12 cellular contexts compared by ENCODE assay signal in the genomic region with DNA sequence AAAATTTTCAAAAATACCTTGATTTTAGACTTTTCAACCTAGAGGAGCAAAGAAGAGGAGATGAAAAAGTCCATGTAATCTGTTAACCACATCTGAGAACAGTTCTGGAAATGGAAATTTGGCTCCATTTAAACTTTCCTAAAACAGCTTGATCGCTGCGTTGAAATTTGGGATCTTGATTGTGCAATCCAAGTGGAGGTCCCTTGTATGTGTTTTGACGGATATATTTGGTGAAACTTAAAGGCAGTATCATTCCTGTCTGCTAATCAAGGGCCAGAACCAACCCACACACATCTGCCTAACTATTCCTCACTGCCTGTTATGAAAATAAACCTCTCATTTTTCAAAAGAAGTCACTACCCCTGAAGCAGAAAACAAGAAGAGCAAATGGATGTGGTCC. TPM values are rescaled to one million over a fixed set of nuclear protein-coding genes. Genes with fewer than 3 reads are reported as not detected.
DNase-seq lines count a peak whose midpoint lies in the region; ATAC-seq and TF ChIP-seq lines count a peak whose summit lies in the region.
"Had no signal": no experiment of that assay in that cellular context is flagged by ENCODE, and none has a peak within 500 bp of the region (broad histone marks: within the 10 kb centered on the region; RNA-seq: fewer than 3 reads in every experiment).

No MANE protein-coding gene starts in this region.

- no peaks in the 10 kb centered on the region for H3K9me3 ChIP-seq in SJSA1 (replicated peaks)
- H3K9me3 ChIP-seq in lower lobe of right lung = no peaks in the 10 kb centered on the region

- peaks cover 70% of the 10 kb centered on the region for H3K4me1 Mint-ChIP-seq in progenitor cell of endocrine pancreas (ENCODE audit: low read depth)

- H3K27me3 Mint-ChIP-seq in progenitor cell of endocrine pancreas = no peaks in the 10 kb centered on the region

- intact Hi-C loops in lower lobe of right lung (cut with DNase I) = no loop called here

- H3K9me3 Mint-ChIP-seq in progenitor cell of endocrine pancreas (ENCODE audit: low read depth) = no peaks in the 10 kb centered on the region

- peak overlapping the region; percentile 99 for H3K27ac Mint-ChIP-seq in progenitor cell of endocrine pancreas
- H3K27ac Mint-ChIP-seq: activated CD8-positive, alpha-beta T cell treated with anti-CD3 and anti-CD28 coated beads, Interleukin-2, amount 10 ng/mL, durations not matched to agents 7 days and 5 days had no signal

- no peak for TF ChIP-seq CTCF in AG10803 (conservative IDR thresholded peaks at IDR 0.05; ENCODE audit: low read length)
- TF ChIP-seq CTCF in progenitor cell of endocrine pancreas (IDR thresholded peaks at IDR 0.05; ENCODE audit: unreplicated experiment) = no peak
- no peak for TF ChIP-seq CTCF in lower lobe of right lung (IDR thresholded peaks at IDR 0.05)

- H3K36me3 ChIP-seq in SJSA1 (peaks cover 8% of the 10 kb centered on the region), lower lobe of right lung (no peaks in the 10 kb centered on the region)

- peaks cover 64% of the 10 kb centered on the region for H3K4me1 ChIP-seq in SJSA1 (replicated peaks)
- H3K4me1 ChIP-seq in lower lobe of right lung = peaks cover 12% of the 10 kb centered on the region

- peak overlapping the region; percentile 56 for H3K4me3 Mint-ChIP-seq in progenitor cell of endocrine pancreas (ENCODE audit: low read depth)
- H3K4me3 Mint-ChIP-seq: activated CD8-positive, alpha-beta T cell treated with anti-CD3 and anti-CD28 coated beads, Interleukin-2, amount 10 ng/mL, durations not matched to agents 7 days and 5 days had no signal

- H3K27me3 ChIP-seq in SJSA1 (replicated peaks) (no peaks in the 10 kb centered on the region), lower lobe of right lung (ENCODE audit: low read depth) (no peaks in the 10 kb centered on the region)

- peaks cover 3% of the 10 kb centered on the region for H3K36me3 Mint-ChIP-seq in progenitor cell of endocrine pancreas (ENCODE audit: insufficient read depth)

- no peak for ATAC-seq in lower lobe of right lung
- ATAC-seq: activated CD8-positive, alpha-beta T cell treated with anti-CD3 and anti-CD28 coated beads, Interleukin-2, amount 10 ng/mL, durations not matched to agents 7 days and 5 days had no signal

- H3K4me3 ChIP-seq in AG10803 (ENCODE audit: low read length) (no peak overlapping the region), SJSA1 (no peak overlapping the region), lower lobe of right lung (no peak overlapping the region)
- H3K4me3 ChIP-seq: skin epidermis had no signal

- peak overlapping the region; percentile 27; the same call in 1 of the 2 replicates for H3K27ac ChIP-seq in SJSA1
- H3K27ac ChIP-seq in lower lobe of right lung = no peak overlapping the region
- H3K27ac ChIP-seq: skin epidermis had no signal

- DNase-seq in AG10803 (ENCODE audit: low read depth) (peak; percentile 63), SJSA1 (ENCODE audit: low read depth in 1 of 2, low spot score in 2 of 2) (no peak), fibroblast of peridontal ligament (ENCODE audit: extremely low read depth) (peak; percentile 87), progenitor cell of endocrine pancreas (ENCODE audit: low spot score, unreplicated experiment) (no peak), NCI-H2227 (lab: John Stamatoyannopoulos, UW; ENCODE audit: unreplicated experiment) (no peak), lower lobe of right lung (no peak), activated gamma-delta T cell treated with Interleukin-2 at 50 U/mL for 16 hours (no peak)
- no peak for DNase-seq in activated effector memory CD4-positive, alpha-beta T cell treated with Interleukin-2 at 50 U/mL for 16 hours
- DNase-seq: activated CD8-positive, alpha-beta T cell treated with anti-CD3 and anti-CD28 coated beads, Interleukin-2, amount 10 ng/mL, durations not matched to agents 7 days and 5 days; NCI-H2081; SIG-M5 had no signal

RNA-seq across cellular contexts. Expression of gene SPATS2L, which starts 46.6 kb away (rescaled TPM):
- total RNA-seq in SJSA1 (2014; rRNA removed; shearing (Covaris generic)) = 81.9 and 149 TPM in 2 replicates
- total RNA-seq in progenitor cell of endocrine pancreas (110 and 121 TPM in 2 replicates), lower lobe of right lung (100 TPM)

Comparison
In these comparisons a context has a peak if more than half of its experiments do, and no peak if none do; other contexts are left out.
1. DNase-seq: peak in AG10803 (single experiment) and fibroblast of peridontal ligament (single experiment); none in SJSA1 (0 of 2), progenitor cell of endocrine pancreas (single experiment), activated effector memory CD4-positive, alpha-beta T cell treated with Interleukin-2 at 50 U/mL for 16 hours (single experiment), NCI-H2227 (single experiment), lower lobe of right lung (single experiment) and activated gamma-delta T cell treated with Interleukin-2 at 50 U/mL for 16 hours (single experiment).